16 cellular contexts compared by ENCODE assay signal in the genomic region with DNA sequence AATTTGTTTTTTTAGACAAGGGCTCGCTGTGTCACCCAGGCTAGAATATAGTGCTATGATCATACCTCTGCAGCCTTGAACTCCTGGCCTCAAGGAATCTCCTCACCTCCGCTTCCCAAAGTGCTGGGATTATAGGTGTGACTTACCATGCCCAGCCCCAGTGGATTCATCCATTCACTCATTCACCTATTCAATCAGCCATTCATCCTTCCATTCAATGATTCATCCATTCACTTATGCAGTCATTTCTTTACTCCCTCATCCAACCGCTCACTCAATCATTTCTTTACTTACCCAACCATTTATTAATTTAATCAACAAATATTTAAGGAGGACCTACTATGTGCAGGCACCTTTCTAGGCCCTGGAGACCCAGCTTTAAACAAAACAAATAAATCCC. TPM values are rescaled to one million over a fixed set of nuclear protein-coding genes. Genes with fewer than 3 reads are reported as not detected.
"Had no signal": no experiment of that assay in that cellular context is flagged by ENCODE, and none has a peak within 500 bp of the region (broad histone marks: within the 10 kb centered on the region; RNA-seq: fewer than 3 reads in every experiment).

No MANE protein-coding gene starts in this region.

- DNase-seq: activated CD4-positive, CD25-positive, alpha-beta regulatory T cell treated with anti-CD3 and anti-CD28 coated beads, Interleukin-2, amount 50 U/mL, for 72 hours; activated CD8-positive, alpha-beta memory T cell treated with anti-CD3 and anti-CD28 coated beads, Interleukin-2, amount 10 ng/mL, durations not matched to agents 7 days and 5 days; activated effector memory CD4-positive, alpha-beta T cell treated with Interleukin-2 at 50 U/mL for 16 hours; activated naive CD4-positive, alpha-beta T cell treated with anti-CD3 and anti-CD28 coated beads, Interleukin-2, amount 50 U/mL, for 16 hours; amygdala; body of pancreas; gastrocnemius medialis; head of caudate nucleus; left ventricle myocardium inferior; mammary epithelial cell; stimulated activated CD4-positive, alpha-beta T cell treated with anti-CD3 and anti-CD28 coated beads, Interleukin-12 subunit alpha, Interleukin-12 subunit beta, amount 100 ng/mL, for 4 hours; stimulated activated CD4-positive, alpha-beta T cell treated with anti-CD3 and anti-CD28 coated beads, Interleukin-1b, Interleukin-23, amount 100 ng/mL, for 48 hours; stimulated activated naive CD8-positive, alpha-beta T cell treated with anti-CD3 and anti-CD28 coated beads, Interleukin-15, amount 100 ng/mL, for 72 hours had no signal

- H3K4me3 Mint-ChIP-seq: activated CD8-positive, alpha-beta memory T cell treated with anti-CD3 and anti-CD28 coated beads, Interleukin-2, amount 10 ng/mL, durations not matched to agents 7 days and 5 days; neural crest cell; stimulated activated naive CD8-positive, alpha-beta T cell treated with anti-CD3 and anti-CD28 coated beads, Interleukin-15, amount 100 ng/mL, for 72 hours had no signal

- H3K27ac Mint-ChIP-seq: progenitor cell of endocrine pancreas had no signal

- H3K27me3 Mint-ChIP-seq: activated CD8-positive, alpha-beta memory T cell treated with anti-CD3 and anti-CD28 coated beads, Interleukin-2, amount 10 ng/mL, durations not matched to agents 7 days and 5 days had no signal

- ATAC-seq: activated CD8-positive, alpha-beta memory T cell treated with anti-CD3 and anti-CD28 coated beads, Interleukin-2, amount 10 ng/mL, durations not matched to agents 7 days and 5 days; body of pancreas; gastrocnemius medialis had no signal

- H3K9me3 Mint-ChIP-seq: neural crest cell; stimulated activated naive CD8-positive, alpha-beta T cell treated with anti-CD3 and anti-CD28 coated beads, Interleukin-15, amount 100 ng/mL, for 72 hours; T-helper 1 cell treated with Interleukin-12 subunit alpha and Interleukin-12 subunit beta and Interleukin-4 antibody, amounts not matched to agents 30 μg/mL and 1 μg/mL, for 36 hours had no signal

RNA-seq across cellular contexts. Expression of a gene that starts 39.5 kb away (rescaled TPM):
- total RNA-seq: neural crest cell, progenitor cell of endocrine pancreas had no signal
